1 cellular context compared by ENCODE assay signal in the genomic region with DNA sequence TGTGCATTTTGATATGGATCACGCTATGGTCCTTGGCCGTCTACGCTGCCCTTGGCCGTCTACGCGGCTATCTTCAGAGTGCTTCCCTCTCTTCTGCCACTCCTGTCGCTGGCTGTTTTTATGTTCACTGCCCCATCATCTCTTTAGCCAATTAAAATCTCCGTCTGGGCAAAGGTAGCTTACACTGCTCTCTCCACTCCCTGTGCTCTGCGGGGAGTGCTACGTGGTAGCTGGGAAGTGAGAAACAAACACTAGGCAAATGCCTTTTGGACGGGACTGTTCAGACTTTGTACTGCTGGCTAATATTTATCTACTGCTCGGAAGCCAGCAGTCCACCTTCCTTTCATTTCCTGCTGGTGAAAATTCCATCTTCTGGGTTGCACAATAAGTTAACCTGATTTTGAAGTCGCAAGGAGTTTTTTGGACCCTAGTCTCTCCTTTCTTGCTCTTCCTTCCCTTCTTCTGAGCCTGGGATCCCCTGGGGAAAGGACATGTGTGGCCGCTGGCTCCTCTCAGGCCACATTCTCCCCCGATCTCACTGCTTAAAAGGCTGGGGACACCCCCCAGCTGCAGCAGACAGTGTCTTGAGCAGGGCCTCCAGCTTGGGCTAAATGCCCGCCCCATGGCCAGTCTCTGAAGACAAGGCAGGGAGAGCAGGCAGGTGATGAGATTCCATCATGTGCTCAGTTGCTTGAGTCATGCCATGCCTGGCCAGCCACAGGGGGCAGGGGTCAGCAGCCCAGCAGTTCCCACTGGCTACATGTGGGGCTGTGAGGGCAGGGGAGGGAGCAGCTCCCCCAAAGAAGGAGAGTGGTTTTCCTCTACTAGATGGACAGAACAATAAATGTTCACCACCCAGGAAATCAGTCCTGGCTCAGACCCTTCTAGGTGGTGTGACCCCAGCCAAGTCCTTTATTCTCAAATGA.
A peak's percentile ranks its signal among the peaks of the same experiment; 100 is the strongest.
TF ChIP-seq lines count a peak whose summit lies in the region.

No MANE protein-coding gene starts in this region.

TF ChIP-seq in HepG2, 621 proteins besides CTCF, POLR2A, EP300 and RAD21 (continued from another document and continues in another):
- TF ChIP-seq, protein P1, sequence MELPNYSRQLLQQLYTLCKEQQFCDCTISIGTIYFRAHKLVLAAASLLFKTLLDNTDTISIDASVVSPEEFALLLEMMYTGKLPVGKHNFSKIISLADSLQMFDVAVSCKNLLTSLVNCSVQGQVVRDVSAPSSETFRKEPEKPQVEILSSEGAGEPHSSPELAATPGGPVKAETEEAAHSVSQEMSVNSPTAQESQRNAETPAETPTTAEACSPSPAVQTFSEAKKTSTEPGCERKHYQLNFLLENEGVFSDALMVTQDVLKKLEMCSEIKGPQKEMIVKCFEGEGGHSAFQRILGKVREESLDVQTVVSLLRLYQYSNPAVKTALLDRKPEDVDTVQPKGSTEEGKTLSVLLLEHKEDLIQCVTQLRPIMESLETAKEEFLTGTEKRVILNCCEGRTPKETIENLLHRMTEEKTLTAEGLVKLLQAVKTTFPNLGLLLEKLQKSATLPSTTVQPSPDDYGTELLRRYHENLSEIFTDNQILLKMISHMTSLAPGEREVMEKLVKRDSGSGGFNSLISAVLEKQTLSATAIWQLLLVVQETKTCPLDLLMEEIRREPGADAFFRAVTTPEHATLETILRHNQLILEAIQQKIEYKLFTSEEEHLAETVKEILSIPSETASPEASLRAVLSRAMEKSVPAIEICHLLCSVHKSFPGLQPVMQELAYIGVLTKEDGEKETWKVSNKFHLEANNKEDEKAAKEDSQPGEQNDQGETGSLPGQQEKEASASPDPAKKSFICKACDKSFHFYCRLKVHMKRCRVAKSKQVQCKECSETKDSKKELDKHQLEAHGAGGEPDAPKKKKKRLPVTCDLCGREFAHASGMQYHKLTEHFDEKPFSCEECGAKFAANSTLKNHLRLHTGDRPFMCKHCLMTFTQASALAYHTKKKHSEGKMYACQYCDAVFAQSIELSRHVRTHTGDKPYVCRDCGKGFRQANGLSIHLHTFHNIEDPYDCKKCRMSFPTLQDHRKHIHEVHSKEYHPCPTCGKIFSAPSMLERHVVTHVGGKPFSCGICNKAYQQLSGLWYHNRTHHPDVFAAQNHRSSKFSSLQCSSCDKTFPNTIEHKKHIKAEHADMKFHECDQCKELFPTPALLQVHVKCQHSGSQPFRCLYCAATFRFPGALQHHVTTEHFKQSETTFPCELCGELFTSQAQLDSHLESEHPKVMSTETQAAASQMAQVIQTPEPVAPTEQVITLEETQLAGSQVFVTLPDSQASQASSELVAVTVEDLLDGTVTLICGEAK (IDR thresholded peaks at IDR 0.05): no peak
- TF ChIP-seq, protein P1 (CRISPR knock-in tag; IDR thresholded peaks at IDR 0.05): 0 out of 2 replicates have a peak, but pooled peaks have one; percentile 20
- TF ChIP-seq PRPF4 (IDR thresholded peaks at IDR 0.05; ENCODE audit: low read depth, low read length, poor library complexity, severe bottlenecking): no peak
- TF ChIP-seq ZNF274 (CRISPR knock-in tag; IDR thresholded peaks at IDR 0.05): no peak
- TF ChIP-seq, protein P2, sequence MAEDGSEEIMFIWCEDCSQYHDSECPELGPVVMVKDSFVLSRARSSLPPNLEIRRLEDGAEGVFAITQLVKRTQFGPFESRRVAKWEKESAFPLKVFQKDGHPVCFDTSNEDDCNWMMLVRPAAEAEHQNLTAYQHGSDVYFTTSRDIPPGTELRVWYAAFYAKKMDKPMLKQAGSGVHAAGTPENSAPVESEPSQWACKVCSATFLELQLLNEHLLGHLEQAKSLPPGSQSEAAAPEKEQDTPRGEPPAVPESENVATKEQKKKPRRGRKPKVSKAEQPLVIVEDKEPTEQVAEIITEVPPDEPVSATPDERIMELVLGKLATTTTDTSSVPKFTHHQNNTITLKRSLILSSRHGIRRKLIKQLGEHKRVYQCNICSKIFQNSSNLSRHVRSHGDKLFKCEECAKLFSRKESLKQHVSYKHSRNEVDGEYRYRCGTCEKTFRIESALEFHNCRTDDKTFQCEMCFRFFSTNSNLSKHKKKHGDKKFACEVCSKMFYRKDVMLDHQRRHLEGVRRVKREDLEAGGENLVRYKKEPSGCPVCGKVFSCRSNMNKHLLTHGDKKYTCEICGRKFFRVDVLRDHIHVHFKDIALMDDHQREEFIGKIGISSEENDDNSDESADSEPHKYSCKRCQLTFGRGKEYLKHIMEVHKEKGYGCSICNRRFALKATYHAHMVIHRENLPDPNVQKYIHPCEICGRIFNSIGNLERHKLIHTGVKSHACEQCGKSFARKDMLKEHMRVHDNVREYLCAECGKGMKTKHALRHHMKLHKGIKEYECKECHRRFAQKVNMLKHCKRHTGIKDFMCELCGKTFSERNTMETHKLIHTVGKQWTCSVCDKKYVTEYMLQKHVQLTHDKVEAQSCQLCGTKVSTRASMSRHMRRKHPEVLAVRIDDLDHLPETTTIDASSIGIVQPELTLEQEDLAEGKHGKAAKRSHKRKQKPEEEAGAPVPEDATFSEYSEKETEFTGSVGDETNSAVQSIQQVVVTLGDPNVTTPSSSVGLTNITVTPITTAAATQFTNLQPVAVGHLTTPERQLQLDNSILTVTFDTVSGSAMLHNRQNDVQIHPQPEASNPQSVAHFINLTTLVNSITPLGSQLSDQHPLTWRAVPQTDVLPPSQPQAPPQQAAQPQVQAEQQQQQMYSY (CRISPR knock-in tag; IDR thresholded peaks at IDR 0.05): no peak
- TF ChIP-seq, protein P3, sequence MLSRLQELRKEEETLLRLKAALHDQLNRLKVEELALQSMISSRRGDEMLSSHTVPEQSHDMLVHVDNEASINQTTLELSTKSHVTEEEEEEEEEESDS (CRISPR knock-in tag; IDR thresholded peaks at IDR 0.05; ENCODE audit: borderline replicate concordance): no peak
- TF ChIP-seq FIP1L1 (IDR thresholded peaks at IDR 0.05; ENCODE audit: borderline replicate concordance, insufficient read depth, low read depth, low read length): no peak
- no peak for TF ChIP-seq ZNF496 (CRISPR knock-in tag; IDR thresholded peaks at IDR 0.05; ENCODE audit: insufficient replicate concordance)
- no peak for TF ChIP-seq ZNF44 (CRISPR knock-in tag; IDR thresholded peaks at IDR 0.05)
- 0 out of 2 replicates have a peak, but pooled peaks have one; percentile 43 for TF ChIP-seq CAMTA2 (CRISPR knock-in tag; IDR thresholded peaks at IDR 0.05; ENCODE audit: borderline replicate concordance)
- no peak for TF ChIP-seq ZNF33B (CRISPR knock-in tag; IDR thresholded peaks at IDR 0.05)
- 0 out of 2 replicates have a peak, but pooled peaks have one; percentile 47 for TF ChIP-seq ZNF430 (CRISPR knock-in tag; IDR thresholded peaks at IDR 0.05)
- TF ChIP-seq ZSCAN12 (CRISPR knock-in tag; IDR thresholded peaks at IDR 0.05): no peak
- TF ChIP-seq SMC3 (IDR thresholded peaks at IDR 0.05; ENCODE audit: low read length): peak; percentile 5
- TF ChIP-seq MAFG (CRISPR knock-in tag; IDR thresholded peaks at IDR 0.05): no peak
- TF ChIP-seq, protein P4, sequence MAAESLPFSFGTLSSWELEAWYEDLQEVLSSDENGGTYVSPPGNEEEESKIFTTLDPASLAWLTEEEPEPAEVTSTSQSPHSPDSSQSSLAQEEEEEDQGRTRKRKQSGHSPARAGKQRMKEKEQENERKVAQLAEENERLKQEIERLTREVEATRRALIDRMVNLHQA (CRISPR knock-in tag; IDR thresholded peaks at IDR 0.05): no peak
- no peak for TF ChIP-seq REXO4 (CRISPR knock-in tag; IDR thresholded peaks at IDR 0.05; ENCODE audit: borderline replicate concordance)
- TF ChIP-seq KDM3A (CRISPR knock-in tag; IDR thresholded peaks at IDR 0.05; ENCODE audit: low read depth): peak; percentile 30; the same call in 1 of the 2 replicates
- no peak; the same call in none of the 2 replicates for TF ChIP-seq ZNF205 (CRISPR knock-in tag; IDR thresholded peaks at IDR 0.05)
- peak; percentile 63; the same call in 1 of the 2 replicates for TF ChIP-seq NKX3-1 (CRISPR knock-in tag; IDR thresholded peaks at IDR 0.05)
- peak; percentile 95 for TF ChIP-seq ZNF687 (CRISPR knock-in tag; IDR thresholded peaks at IDR 0.05)
- peak; percentile 61; the same call in 1 of the 2 replicates for TF ChIP-seq YEATS2 (CRISPR knock-in tag; IDR thresholded peaks at IDR 0.05; ENCODE audit: borderline replicate concordance)
- no peak for TF ChIP-seq MYNN (CRISPR knock-in tag; IDR thresholded peaks at IDR 0.05; ENCODE audit: low read depth)
- TF ChIP-seq, protein P5, sequence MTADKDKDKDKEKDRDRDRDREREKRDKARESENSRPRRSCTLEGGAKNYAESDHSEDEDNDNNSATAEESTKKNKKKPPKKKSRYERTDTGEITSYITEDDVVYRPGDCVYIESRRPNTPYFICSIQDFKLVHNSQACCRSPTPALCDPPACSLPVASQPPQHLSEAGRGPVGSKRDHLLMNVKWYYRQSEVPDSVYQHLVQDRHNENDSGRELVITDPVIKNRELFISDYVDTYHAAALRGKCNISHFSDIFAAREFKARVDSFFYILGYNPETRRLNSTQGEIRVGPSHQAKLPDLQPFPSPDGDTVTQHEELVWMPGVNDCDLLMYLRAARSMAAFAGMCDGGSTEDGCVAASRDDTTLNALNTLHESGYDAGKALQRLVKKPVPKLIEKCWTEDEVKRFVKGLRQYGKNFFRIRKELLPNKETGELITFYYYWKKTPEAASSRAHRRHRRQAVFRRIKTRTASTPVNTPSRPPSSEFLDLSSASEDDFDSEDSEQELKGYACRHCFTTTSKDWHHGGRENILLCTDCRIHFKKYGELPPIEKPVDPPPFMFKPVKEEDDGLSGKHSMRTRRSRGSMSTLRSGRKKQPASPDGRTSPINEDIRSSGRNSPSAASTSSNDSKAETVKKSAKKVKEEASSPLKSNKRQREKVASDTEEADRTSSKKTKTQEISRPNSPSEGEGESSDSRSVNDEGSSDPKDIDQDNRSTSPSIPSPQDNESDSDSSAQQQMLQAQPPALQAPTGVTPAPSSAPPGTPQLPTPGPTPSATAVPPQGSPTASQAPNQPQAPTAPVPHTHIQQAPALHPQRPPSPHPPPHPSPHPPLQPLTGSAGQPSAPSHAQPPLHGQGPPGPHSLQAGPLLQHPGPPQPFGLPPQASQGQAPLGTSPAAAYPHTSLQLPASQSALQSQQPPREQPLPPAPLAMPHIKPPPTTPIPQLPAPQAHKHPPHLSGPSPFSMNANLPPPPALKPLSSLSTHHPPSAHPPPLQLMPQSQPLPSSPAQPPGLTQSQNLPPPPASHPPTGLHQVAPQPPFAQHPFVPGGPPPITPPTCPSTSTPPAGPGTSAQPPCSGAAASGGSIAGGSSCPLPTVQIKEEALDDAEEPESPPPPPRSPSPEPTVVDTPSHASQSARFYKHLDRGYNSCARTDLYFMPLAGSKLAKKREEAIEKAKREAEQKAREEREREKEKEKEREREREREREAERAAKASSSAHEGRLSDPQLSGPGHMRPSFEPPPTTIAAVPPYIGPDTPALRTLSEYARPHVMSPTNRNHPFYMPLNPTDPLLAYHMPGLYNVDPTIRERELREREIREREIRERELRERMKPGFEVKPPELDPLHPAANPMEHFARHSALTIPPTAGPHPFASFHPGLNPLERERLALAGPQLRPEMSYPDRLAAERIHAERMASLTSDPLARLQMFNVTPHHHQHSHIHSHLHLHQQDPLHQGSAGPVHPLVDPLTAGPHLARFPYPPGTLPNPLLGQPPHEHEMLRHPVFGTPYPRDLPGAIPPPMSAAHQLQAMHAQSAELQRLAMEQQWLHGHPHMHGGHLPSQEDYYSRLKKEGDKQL (CRISPR knock-in tag; IDR thresholded peaks at IDR 0.05; ENCODE audit: low read depth): 0 out of 2 replicates have a peak, but pooled peaks have one; percentile 50
